8 cellular contexts compared by ENCODE assay signal in the genomic region with DNA sequence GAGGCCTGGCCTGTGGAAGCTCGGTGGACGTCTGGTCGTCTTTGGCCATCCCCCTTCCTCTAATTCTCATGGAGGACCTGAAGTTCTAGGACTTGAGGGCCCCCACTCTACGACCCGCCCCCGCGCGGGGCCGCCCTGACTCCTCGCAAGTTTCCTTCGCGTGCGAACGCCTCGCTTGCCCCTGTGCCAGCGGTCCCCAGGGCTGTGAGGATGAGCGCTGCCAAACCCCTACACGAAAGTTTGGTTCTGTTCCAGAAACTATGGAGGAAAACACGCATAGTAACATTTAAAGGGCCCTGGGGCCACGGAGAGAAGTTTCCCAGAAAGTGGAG. TPM values are rescaled to one million over a fixed set of nuclear protein-coding genes. Genes with fewer than 3 reads are reported as not detected.
DNase-seq lines count a peak whose midpoint lies in the region; ATAC-seq and TF ChIP-seq lines count a peak whose summit lies in the region.

No MANE protein-coding gene starts in this region.

- H3K27ac ChIP-seq in left ventricle myocardium inferior (replicated peaks): peak overlapping the region; percentile 87

- no peaks in the 10 kb centered on the region for H3K36me3 ChIP-seq in left ventricle myocardium inferior
- H3K36me3 ChIP-seq in skeletal muscle satellite cell (ENCODE audit: insufficient read depth, low read length): no peaks in the 10 kb centered on the region

- peaks cover 3% of the 10 kb centered on the region for H3K36me3 Mint-ChIP-seq in activated T-helper 2 cell treated with anti-CD3 and anti-CD28 coated beads, Interferon-gamma antibody, Interleukin-2, Interleukin-4, amounts not matched to agents 10 μg/mL and 5 μg/mL and 100 μg/mL, durations not matched to agents 14 hours and 24 hours and 36 hours (ENCODE audit: low read depth)

- H3K4me3 ChIP-seq in left ventricle myocardium inferior: peak overlapping the region; percentile 94
- H3K4me3 ChIP-seq in skeletal muscle satellite cell (ENCODE audit: low read length): peak overlapping the region; percentile 94

- H3K4me3 Mint-ChIP-seq in activated T-helper 2 cell treated with anti-CD3 and anti-CD28 coated beads, Interferon-gamma antibody, Interleukin-2, Interleukin-4, amounts not matched to agents 10 μg/mL and 5 μg/mL and 100 μg/mL, durations not matched to agents 14 hours and 24 hours and 36 hours (ENCODE audit: low read depth): peak overlapping the region; percentile 64

- H3K9ac ChIP-seq in skeletal muscle satellite cell (ENCODE audit: low read depth, low read length): peak overlapping the region; percentile 92

- H3K9me3 ChIP-seq in left ventricle myocardium inferior (replicated peaks): no peaks in the 10 kb centered on the region
- H3K9me3 ChIP-seq in skeletal muscle satellite cell (replicated peaks; ENCODE audit: low read length): no peaks in the 10 kb centered on the region

- H3K4me2 ChIP-seq in skeletal muscle satellite cell (ENCODE audit: low read length): peak overlapping the region; percentile 84

- ATAC-seq in HG02642 (IDR thresholded peaks at IDR 0.05; ENCODE audit: poor library complexity, unreplicated experiment) (no peak), HG03175 (IDR thresholded peaks at IDR 0.05; ENCODE audit: unreplicated experiment) (no peak)

- peaks cover 10% of the 10 kb centered on the region for H3K4me1 Mint-ChIP-seq in activated T-helper 2 cell treated with anti-CD3 and anti-CD28 coated beads, Interferon-gamma antibody, Interleukin-2, Interleukin-4, amounts not matched to agents 10 μg/mL and 5 μg/mL and 100 μg/mL, durations not matched to agents 14 hours and 24 hours and 36 hours (ENCODE audit: low read depth)

- TF ChIP-seq CTCF in left ventricle myocardium inferior (IDR thresholded peaks at IDR 0.05; ENCODE audit: borderline replicate concordance): no peak

- intact Hi-C loops in activated T-helper 2 cell treated with anti-CD3 and anti-CD28 coated beads, Interferon-gamma antibody, Interleukin-2, Interleukin-4, amounts not matched to agents 10 μg/mL and 5 μg/mL and 100 μg/mL, durations not matched to agents 14 hours and 24 hours and 36 hours (cut with micrococcal nuclease): loop anchor here (5.0 kb wide), 3 partner anchors 66 to 399 kb away; a partner anchor contains a TSS
- intact Hi-C loops in left ventricle myocardium inferior (cut with micrococcal nuclease): no loop called here

- peaks cover 35% of the 10 kb centered on the region for H3K4me1 ChIP-seq in left ventricle myocardium inferior
- H3K4me1 ChIP-seq in skeletal muscle satellite cell (ENCODE audit: control insufficient read depth, insufficient read depth, low read length): peaks cover 25% of the 10 kb centered on the region

- peaks cover 60% of the 10 kb centered on the region for H3K27me3 Mint-ChIP-seq in activated T-helper 2 cell treated with anti-CD3 and anti-CD28 coated beads, Interferon-gamma antibody, Interleukin-2, Interleukin-4, amounts not matched to agents 10 μg/mL and 5 μg/mL and 100 μg/mL, durations not matched to agents 14 hours and 24 hours and 36 hours (ENCODE audit: low read depth)

- H3K9me3 Mint-ChIP-seq in activated T-helper 2 cell treated with anti-CD3 and anti-CD28 coated beads, Interferon-gamma antibody, Interleukin-2, Interleukin-4, amounts not matched to agents 10 μg/mL and 5 μg/mL and 100 μg/mL, durations not matched to agents 14 hours and 24 hours and 36 hours: no peaks in the 10 kb centered on the region

- DNase-seq in NCI-H2196 (lab: John Stamatoyannopoulos, UW; ENCODE audit: unreplicated experiment): peak; percentile 3
- DNase-seq in NCI-H2196 treated with DMSO at 0.1 percent for 48 hours (lab: John Stamatoyannopoulos, UW; ENCODE audit: unreplicated experiment): no peak
- no peak for DNase-seq in activated T-helper 2 cell treated with anti-CD3 and anti-CD28 coated beads, Interferon-gamma antibody, Interleukin-2, Interleukin-4, amounts not matched to agents 10 μg/mL and 5 μg/mL and 100 μg/mL, durations not matched to agents 14 hours and 24 hours and 36 hours (ENCODE audit: low spot score)
- no peak for DNase-seq in left ventricle myocardium inferior
- no peak for DNase-seq in NCI-H2171 (lab: John Stamatoyannopoulos, UW)

- H3K27me3 ChIP-seq in left ventricle myocardium inferior (ENCODE audit: low read depth): no peaks in the 10 kb centered on the region
- no peaks in the 10 kb centered on the region for H3K27me3 ChIP-seq in skeletal muscle satellite cell (ENCODE audit: control insufficient read depth, insufficient read depth, low read length)

- H3K27ac Mint-ChIP-seq in activated T-helper 2 cell treated with anti-CD3 and anti-CD28 coated beads, Interferon-gamma antibody, Interleukin-2, Interleukin-4, amounts not matched to agents 10 μg/mL and 5 μg/mL and 100 μg/mL, durations not matched to agents 14 hours and 24 hours and 36 hours: no peak overlapping the region

RNA-seq across cellular contexts. Expression of a gene that starts 0.3 kb away (rescaled TPM):
- total RNA-seq in activated T-helper 2 cell treated with anti-CD3 and anti-CD28 coated beads, Interferon-gamma antibody, Interleukin-2, Interleukin-4, amounts not matched to agents 10 μg/mL and 5 μg/mL and 100 μg/mL, durations not matched to agents 14 hours and 24 hours and 36 hours: 0.16 and 0.25 TPM in 2 replicates
- total RNA-seq in left ventricle myocardium inferior: 35.1 TPM
- 158 and 208 TPM in 2 replicates for total RNA-seq in skeletal muscle satellite cell (2012; rRNA removed)

Comparison
In these comparisons a context has a peak if more than half of its experiments do, and no peak if none do; other contexts are left out.
1. RNA of a gene that starts 0.3 kb away (total RNA-seq): 35.1 TPM in left ventricle myocardium inferior (single experiment); 0.16 to 0.25 TPM in activated T-helper 2 cell treated with anti-CD3 and anti-CD28 coated beads, Interferon-gamma antibody, Interleukin-2, Interleukin-4, amounts not matched to agents 10 μg/mL and 5 μg/mL and 100 μg/mL, durations not matched to agents 14 hours and 24 hours and 36 hours; every median in the first group is over 10 times any median in the second.